30 cellular contexts compared by ENCODE assay signal in the genomic region with DNA sequence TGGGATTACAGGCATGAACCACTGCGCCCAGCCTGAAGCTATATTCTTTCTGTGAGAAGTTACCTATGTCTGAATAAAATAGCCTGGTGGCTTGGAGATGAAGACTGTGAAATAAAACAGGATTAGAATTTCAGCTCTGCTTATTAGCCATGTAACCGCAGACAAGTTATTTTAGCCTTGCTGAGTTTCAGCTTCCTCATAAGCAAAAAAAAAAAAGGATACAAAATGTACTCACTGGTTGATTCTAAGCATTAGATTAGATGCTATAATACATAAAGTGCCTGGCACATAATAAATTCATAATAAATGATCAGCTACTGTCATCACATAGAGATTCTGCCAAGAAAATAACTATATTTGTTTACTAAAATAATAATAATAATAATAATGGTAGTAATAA.
DNase-seq lines count a peak whose midpoint lies in the region; ATAC-seq, FAIRE-seq and TF ChIP-seq lines count a peak whose summit lies in the region.
"Had no signal": no experiment of that assay in that cellular context is flagged by ENCODE, and none has a peak within 500 bp of the region (broad histone marks: within the 10 kb centered on the region; RNA-seq: fewer than 3 reads in every experiment).

No MANE protein-coding gene starts in this region.

- H3K27ac ChIP-seq in OCI-LY7 (ENCODE audit: low read depth, low read length, poor library complexity, severe bottlenecking) (no peak overlapping the region), trophoblast cell (ENCODE audit: low read depth, low read length) (no peak overlapping the region)
- H3K27ac ChIP-seq: hepatocyte, neural progenitor cell, Peyer's patch, right atrium auricular region, VCaP had no signal

- H3K36me3 Mint-ChIP-seq in activated naive CD4-positive, alpha-beta T cell treated with anti-CD3 and anti-CD28 coated beads for 36 hours (ENCODE audit: low read depth), result no peaks in the 10 kb centered on the region
- H3K36me3 Mint-ChIP-seq: neural progenitor cell had no signal

- no peak for TF ChIP-seq CTCF in OCI-LY7 (conservative IDR thresholded peaks at IDR 0.05; ENCODE audit: low read length)

- no peaks in the 10 kb centered on the region for H3K27me3 Mint-ChIP-seq in activated naive CD4-positive, alpha-beta T cell treated with anti-CD3 and anti-CD28 coated beads for 36 hours (ENCODE audit: low read depth)
- H3K27me3 Mint-ChIP-seq: activated CD4-positive, alpha-beta T cell treated with anti-CD3 and anti-CD28 coated beads, Interleukin-2, amount 10 ng/mL, durations not matched to agents 7 days and 5 days; activated T-cell treated with anti-CD3 and anti-CD28 coated beads, Interleukin-2, amount 50 U/mL, for 24 hours; central memory CD8-positive, alpha-beta T cell had no signal

- peak; percentile 52 for ATAC-seq in HG03103 (IDR thresholded peaks at IDR 0.05; ENCODE audit: low read depth, unreplicated experiment)
- ATAC-seq: left cardiac atrium had no signal

- H2BK120ac ChIP-seq in trophoblast cell (ENCODE audit: insufficient read depth, low read length, poor library complexity), result no peak overlapping the region

- POLR2A ChIA-PET in OCI-LY7 (lab: Charles Lee), result interaction anchor here (0.7 to 1.0 kb wide), 5 partner anchors 11 to 90 kb away, joined by 3 to 6 read pairs (median 4); no protein-coding TSS in a partner anchor

- no peak for DNase-seq in GM19239 (ENCODE audit: insufficient read length, low spot score)
- peak; percentile 7 for DNase-seq in OCI-LY7 (ENCODE audit: low spot score)
- DNase-seq in NCI-H187 (lab: John Stamatoyannopoulos, UW), result no peak
- DNase-seq in UCSD-AML1 (lab: John Stamatoyannopoulos, UW; ENCODE audit: unreplicated experiment), result no peak
- no peak for DNase-seq in activated naive CD4-positive, alpha-beta T cell treated with anti-CD3 and anti-CD28 coated beads for 36 hours
- no peak for DNase-seq in trophoblast cell
- DNase-seq: activated CD4-positive, alpha-beta T cell treated with anti-CD3 and anti-CD28 coated beads, Interleukin-2, amount 10 ng/mL, durations not matched to agents 7 days and 5 days; activated gamma-delta T cell; activated T-cell treated with anti-CD3 and anti-CD28 coated beads, Interleukin-2, amount 50 U/mL, for 24 hours; esophagus squamous epithelium; foreskin melanocyte; Kasumi-1; left cardiac atrium; NCI-H1694; NCI-H526; NK-92 treated with Interleukin-12 subunit alpha and Interleukin-12 subunit beta, amount 100 ng/mL, for 24 hours; Peyer's patch; SHP77 treated with DMSO at 0.1 percent for 48 hours; stimulated activated CD4-positive, alpha-beta T cell treated with anti-CD3 and anti-CD28 coated beads, Interleukin-2, amount 100 ng/mL, for 24 hours had no signal

- H3K4ac ChIP-seq in trophoblast cell (ENCODE audit: low read depth, low read length), result no peak overlapping the region

- intact Hi-C loops in OCI-LY7 (cut with micrococcal nuclease; ENCODE audit: unreplicated experiment), result no loop called here
- intact Hi-C loops in activated naive CD4-positive, alpha-beta T cell treated with anti-CD3 and anti-CD28 coated beads for 36 hours (cut with micrococcal nuclease), result no loop called here

- no peak overlapping the region for H3K4me3 Mint-ChIP-seq in activated naive CD4-positive, alpha-beta T cell treated with anti-CD3 and anti-CD28 coated beads for 36 hours
- H3K4me3 Mint-ChIP-seq: activated CD4-positive, alpha-beta T cell treated with anti-CD3 and anti-CD28 coated beads, Interleukin-2, amount 10 ng/mL, durations not matched to agents 7 days and 5 days; activated T-cell treated with anti-CD3 and anti-CD28 coated beads, Interleukin-2, amount 50 U/mL, for 24 hours; central memory CD8-positive, alpha-beta T cell; neural progenitor cell; T-helper 2 cell treated with Interferon-gamma antibody and Interleukin-4, amounts not matched to agents 5 μg/mL and 100 μg/mL, for 36 hours had no signal

- no peak overlapping the region for H3K18ac ChIP-seq in trophoblast cell (ENCODE audit: low read length)

- H3K4me3 ChIP-seq in OCI-LY7 (ENCODE audit: low read depth, low read length, poor library complexity, severe bottlenecking) (no peak overlapping the region), trophoblast cell (ENCODE audit: low read depth, low read length) (no peak overlapping the region)
- H3K4me3 ChIP-seq: BLaER1 treated with 17β-estradiol and CSF1 and Interleukin-3, amounts not matched to agents 10 nM and 100 nM; esophagus squamous epithelium; hepatocyte; neural progenitor cell; Peyer's patch; right atrium auricular region; tibial nerve had no signal

- H2AFZ ChIP-seq in OCI-LY7 (ENCODE audit: low read length) (no peak overlapping the region), trophoblast cell (ENCODE audit: insufficient read depth, low read length, poor library complexity) (no peak overlapping the region)
- H2AFZ ChIP-seq: hepatocyte, neural progenitor cell had no signal

- no peaks in the 10 kb centered on the region for H3K9me3 ChIP-seq in OCI-LY7 (ENCODE audit: low read length)
- no peaks in the 10 kb centered on the region for H3K9me3 ChIP-seq in trophoblast cell (ENCODE audit: insufficient read depth, low read depth, low read length)
- H3K9me3 ChIP-seq: esophagus squamous epithelium, Peyer's patch, right atrium auricular region, tibial nerve had no signal

- no peak overlapping the region for H2BK12ac ChIP-seq in trophoblast cell (ENCODE audit: low read length)

- H3K79me1 ChIP-seq in trophoblast cell (ENCODE audit: low read length), result no peaks in the 10 kb centered on the region

- H3K23ac ChIP-seq in trophoblast cell (ENCODE audit: low read length), result no peak overlapping the region

- BruUV-seq in OCI-LY7 (replicated peaks; lab: Mats Ljungman, UMichigan), result no TSS peak

- no peaks in the 10 kb centered on the region for H3K9me3 Mint-ChIP-seq in activated naive CD4-positive, alpha-beta T cell treated with anti-CD3 and anti-CD28 coated beads for 36 hours
- H3K9me3 Mint-ChIP-seq: activated CD4-positive, alpha-beta T cell treated with anti-CD3 and anti-CD28 coated beads, Interleukin-2, amount 10 ng/mL, durations not matched to agents 7 days and 5 days; activated T-cell treated with anti-CD3 and anti-CD28 coated beads, Interleukin-2, amount 50 U/mL, for 24 hours; central memory CD8-positive, alpha-beta T cell; neural progenitor cell; T-helper 2 cell treated with Interferon-gamma antibody and Interleukin-4, amounts not matched to agents 5 μg/mL and 100 μg/mL, for 36 hours had no signal

- H3K14ac ChIP-seq in trophoblast cell (ENCODE audit: low read length), result no peak overlapping the region

- peaks cover 20% of the 10 kb centered on the region for H3K4me1 ChIP-seq in OCI-LY7 (ENCODE audit: insufficient read depth, low read length, poor library complexity, severe bottlenecking)
- H3K4me1 ChIP-seq in trophoblast cell (ENCODE audit: control insufficient read depth in 1 of 2, insufficient read depth in 2 of 2, low read length in 2 of 2), result peaks cover 2% of the 10 kb centered on the region in 2 experiments

- no peak overlapping the region for H3K27ac Mint-ChIP-seq in activated naive CD4-positive, alpha-beta T cell treated with anti-CD3 and anti-CD28 coated beads for 36 hours
- H3K27ac Mint-ChIP-seq: activated CD4-positive, alpha-beta T cell treated with anti-CD3 and anti-CD28 coated beads, Interleukin-2, amount 10 ng/mL, durations not matched to agents 7 days and 5 days; activated T-cell treated with anti-CD3 and anti-CD28 coated beads, Interleukin-2, amount 50 U/mL, for 24 hours; neural progenitor cell; T-helper 2 cell treated with Interferon-gamma antibody and Interleukin-4, amounts not matched to agents 5 μg/mL and 100 μg/mL, for 36 hours had no signal

- H3K4me2 ChIP-seq in OCI-LY7 (ENCODE audit: low read length) (no peak overlapping the region), trophoblast cell (ENCODE audit: low read length) (no peak overlapping the region)
- H3K4me2 ChIP-seq: BLaER1 treated with 17β-estradiol and CSF1 and Interleukin-3, amounts not matched to agents 10 nM and 100 nM; hepatocyte; neural progenitor cell had no signal

- H2AK5ac ChIP-seq in trophoblast cell (ENCODE audit: low read length), result no peak overlapping the region

- H3K4me1 Mint-ChIP-seq in activated naive CD4-positive, alpha-beta T cell treated with anti-CD3 and anti-CD28 coated beads for 36 hours (ENCODE audit: low read depth), result no peaks in the 10 kb centered on the region
- H3K4me1 Mint-ChIP-seq: activated CD4-positive, alpha-beta T cell treated with anti-CD3 and anti-CD28 coated beads, Interleukin-2, amount 10 ng/mL, durations not matched to agents 7 days and 5 days; central memory CD8-positive, alpha-beta T cell had no signal

- FAIRE-seq in GM19239 (lab: Jason Lieb, UNC), result peak; percentile 45
- FAIRE-seq: endometrium, H54 had no signal

- H3K9ac ChIP-seq in trophoblast cell (ENCODE audit: low read length), result no peak overlapping the region
- H3K9ac ChIP-seq: BLaER1 treated with 17β-estradiol and CSF1 and Interleukin-3, amounts not matched to agents 10 nM and 100 nM; neural progenitor cell had no signal

- CTCF ChIA-PET in OCI-LY7 (lab: Charles Lee; ENCODE audit: unreplicated experiment), result no interaction called here
- CTCF ChIA-PET in activated naive CD4-positive, alpha-beta T cell treated with anti-CD3 and anti-CD28 coated beads for 36 hours (lab: Charles Lee), result no interaction called here

- H3K9me2 ChIP-seq in OCI-LY7 (ENCODE audit: insufficient read depth, low read length), result no peaks in the 10 kb centered on the region

- WGBS in trophoblast cell (ENCODE audit: extremely low coverage, insufficient coverage, insufficient read length), result no CpG with 5 or more reads among the region's 2 CpGs

- peaks cover 9% of the 10 kb centered on the region for H4K20me1 ChIP-seq in OCI-LY7 (ENCODE audit: insufficient read depth, low read length)

- H4K8ac ChIP-seq in trophoblast cell (ENCODE audit: low read depth, low read length), result no peak overlapping the region

- H3K27me3 ChIP-seq in trophoblast cell (ENCODE audit: insufficient read depth, low read length), result no peaks in the 10 kb centered on the region
- H3K27me3 ChIP-seq: BLaER1 treated with 17β-estradiol and CSF1 and Interleukin-3, amounts not matched to agents 10 nM and 100 nM; esophagus squamous epithelium; hepatocyte; neural progenitor cell; Peyer's patch; right atrium auricular region; tibial nerve had no signal

- no peak overlapping the region for H4K91ac ChIP-seq in trophoblast cell (ENCODE audit: low read depth, low read length)

- peaks cover 25% of the 10 kb centered on the region; the same call in 1 of the 2 replicates for H3K79me2 ChIP-seq in OCI-LY7 (ENCODE audit: insufficient read depth, low read depth, low read length)
- H3K79me2 ChIP-seq in trophoblast cell (ENCODE audit: control insufficient read depth, insufficient read depth, low read length, poor library complexity), result no peaks in the 10 kb centered on the region

- H4K12ac ChIP-seq in trophoblast cell (ENCODE audit: low read depth, low read length), result no peak overlapping the region

- H3K36me3 ChIP-seq in OCI-LY7 (ENCODE audit: insufficient read depth, low read length) (no peaks in the 10 kb centered on the region), trophoblast cell (ENCODE audit: control insufficient read depth in 1 of 2, insufficient read depth in 2 of 2, low read length in 2 of 2) (no peaks in the 10 kb centered on the region)
- H3K36me3 ChIP-seq: esophagus squamous epithelium, neural progenitor cell, Peyer's patch, right atrium auricular region, tibial nerve had no signal

- no peak overlapping the region for H2BK5ac ChIP-seq in trophoblast cell (ENCODE audit: low read depth, low read length, poor library complexity)
